In the genomic region with DNA sequence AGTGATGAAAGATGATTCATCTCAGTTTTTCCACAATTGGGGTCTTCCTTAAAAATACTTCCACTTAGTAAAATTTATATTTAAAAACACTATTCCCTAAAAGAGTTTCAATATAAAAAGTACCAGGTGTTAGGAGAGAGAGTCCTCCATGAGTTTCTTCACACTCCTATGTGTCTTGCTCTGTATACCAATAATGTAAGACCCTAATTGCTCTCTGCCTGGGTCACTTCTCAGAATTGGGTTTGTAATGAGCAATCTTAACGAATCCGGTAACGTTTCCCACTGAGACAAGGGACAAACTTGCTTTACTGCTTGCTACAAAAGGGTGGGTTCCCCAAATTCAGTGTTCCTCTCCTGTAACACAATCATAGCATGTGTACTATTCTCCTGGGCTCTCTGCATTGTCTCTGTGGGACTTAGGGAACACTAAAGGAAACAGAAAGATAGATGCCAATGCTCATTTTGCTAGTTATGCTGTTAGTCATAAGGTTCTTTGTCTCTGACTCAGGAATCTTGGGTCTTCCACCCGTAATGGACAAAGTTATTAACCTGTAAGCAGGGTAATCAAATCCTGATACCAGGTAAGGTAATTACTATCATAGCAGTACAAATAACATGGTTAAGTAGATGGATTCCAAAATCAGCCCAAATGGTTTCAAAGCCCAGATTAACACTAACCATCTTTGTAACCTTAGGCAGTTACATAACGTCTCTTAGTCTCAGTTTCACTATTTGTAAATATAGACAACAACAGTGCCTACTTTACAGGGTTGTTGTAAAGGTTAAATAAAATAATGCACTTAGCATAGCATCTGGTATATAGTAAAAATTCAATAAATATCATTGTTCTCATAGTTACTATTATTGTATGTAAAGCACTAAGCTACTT, we compare ENCODE assay signal across 14 cellular contexts. TPM values are rescaled to one million over a fixed set of nuclear protein-coding genes. Genes with fewer than 3 reads are reported as not detected.
DNase-seq lines count a peak whose midpoint lies in the region; ATAC-seq, FAIRE-seq and TF ChIP-seq lines count a peak whose summit lies in the region.
"Had no signal": no experiment of that assay in that cellular context is flagged by ENCODE, and none has a peak within 500 bp of the region (broad histone marks: within the 10 kb centered on the region; RNA-seq: fewer than 3 reads in every experiment).

No MANE protein-coding gene starts in this region.

- H3K4me2 ChIP-seq in IMR-90 (ENCODE audit: low read depth, low read length) = peak overlapping the region; percentile 40; the same call in 1 of the 2 replicates
- no peak overlapping the region for H3K4me2 ChIP-seq in endothelial cell of umbilical vein (ENCODE audit: insufficient read depth, low read length)
- no peak overlapping the region for H3K4me2 ChIP-seq in mesendoderm (ENCODE audit: low read length)

- BruUV-seq in IMR-90 (replicated peaks; lab: Mats Ljungman, UMichigan) (no TSS peak), endothelial cell of umbilical vein (replicated peaks; lab: Mats Ljungman, UMichigan) (no TSS peak)

- H2BK120ac ChIP-seq in IMR-90 (ENCODE audit: low read depth, low read length) (no peak overlapping the region), mesendoderm (ENCODE audit: low read depth, low read length) (no peak overlapping the region)

- H4K5ac ChIP-seq in IMR-90 (ENCODE audit: low read depth, low read length) (no peak overlapping the region; the same call in 1 of the 2 replicates), mesendoderm (ENCODE audit: low read length) (no peak overlapping the region)

- dilution Hi-C loops in IMR-90 (cut with HindIII; ENCODE audit: low sequenced_read_pairs, unreplicated experiment) (no loop called here), endothelial cell of umbilical vein (cut with MboI; ENCODE audit: extremely low pct_ligation_motif_present, low sequenced_read_pairs) (no loop called here)

- POLR2A ChIA-PET in IMR-90 (lab: Charles Lee; ENCODE audit: unreplicated experiment) = no interaction called here
- POLR2A ChIA-PET in endothelial cell of umbilical vein (lab: Charles Lee) = no interaction called here

- TF ChIP-seq CTCF in IMR-90 (conservative IDR thresholded peaks at IDR 0.05; ENCODE audit: low read depth, low read length) (no peak), endothelial cell of umbilical vein (IDR thresholded peaks at IDR 0.05; ENCODE audit: extremely low read depth in 1 of 2, insufficient read depth in 1 of 2, low read depth in 1 of 2, low read length in 2 of 2) (no peak), colonic mucosa (IDR thresholded peaks at IDR 0.05) (no peak)

- no peak overlapping the region for H2AK9ac ChIP-seq in IMR-90 (replicated peaks; ENCODE audit: low read depth, low read length, poor library complexity)

- H2AFZ ChIP-seq in IMR-90 (replicated peaks; ENCODE audit: low read length, poor library complexity) (no peak overlapping the region), endothelial cell of umbilical vein (ENCODE audit: low read depth, low read length) (no peak overlapping the region)

- H3K27ac ChIP-seq in IMR-90 (ENCODE audit: insufficient read depth, low read length) (no peak overlapping the region), endothelial cell of umbilical vein (ENCODE audit: insufficient read depth, low read depth, low read length) (no peak overlapping the region), mesendoderm (ENCODE audit: low read depth, low read length) (no peak overlapping the region), colonic mucosa (no peak overlapping the region)
- H3K27ac ChIP-seq: stomach had no signal

- H3K18ac ChIP-seq in IMR-90 (ENCODE audit: low read depth, low read length) = peak overlapping the region; percentile 82; the same call in 1 of the 2 replicates
- no peak overlapping the region for H3K18ac ChIP-seq in mesendoderm (ENCODE audit: low read length)

- peak; percentile 22 for ATAC-seq in activated naive CD8-positive, alpha-beta T cell treated with anti-CD3 and anti-CD28 coated beads, Interleukin-2, amount 50 U/mL, for 24 hours
- ATAC-seq in IMR-90 (ENCODE audit: low read depth) = peak; percentile 51; the same call in 1 of the 2 replicates
- ATAC-seq: left cardiac atrium had no signal

- H3K36me3 Mint-ChIP-seq in activated naive CD8-positive, alpha-beta T cell treated with anti-CD3 and anti-CD28 coated beads, Interleukin-2, amount 50 U/mL, for 24 hours (ENCODE audit: low read depth) = peaks cover 11% of the 10 kb centered on the region
- H3K36me3 Mint-ChIP-seq in activated naive CD8-positive, alpha-beta T cell treated with anti-CD3 and anti-CD28 coated beads for 36 hours = peaks cover 12% of the 10 kb centered on the region

- no peak overlapping the region for H3K9ac ChIP-seq in IMR-90 (ENCODE audit: low read depth, low read length)
- H3K9ac ChIP-seq in endothelial cell of umbilical vein (replicated peaks; ENCODE audit: extremely low read depth, insufficient read depth, low read length) = no peak overlapping the region
- H3K9ac ChIP-seq in mesendoderm (ENCODE audit: low read length) = no peak overlapping the region
- no peak overlapping the region for H3K9ac ChIP-seq in colonic mucosa (ENCODE audit: low read depth in 2 of 2, low read length in 2 of 2)

- peaks cover 3% of the 10 kb centered on the region; the same call in 1 of the 2 replicates for H3K9me1 ChIP-seq in IMR-90 (ENCODE audit: insufficient read depth, low read length)
- H3K9me1 ChIP-seq in endothelial cell of umbilical vein (replicated peaks; ENCODE audit: control insufficient read depth, extremely low read depth, insufficient read depth, low read length) = no peaks in the 10 kb centered on the region

- H3K4me1 Mint-ChIP-seq in activated naive CD8-positive, alpha-beta T cell treated with anti-CD3 and anti-CD28 coated beads, Interleukin-2, amount 50 U/mL, for 24 hours = peaks cover 36% of the 10 kb centered on the region
- H3K4me1 Mint-ChIP-seq in activated naive CD8-positive, alpha-beta T cell treated with anti-CD3 and anti-CD28 coated beads for 36 hours = peaks cover 25% of the 10 kb centered on the region

- H2AK5ac ChIP-seq in IMR-90 (ENCODE audit: low read depth, low read length) = 0 out of 2 replicates have a peak overlapping the region, but pooled peaks have one; percentile 44
- no peak overlapping the region for H2AK5ac ChIP-seq in mesendoderm (ENCODE audit: low read length)

- H4K8ac ChIP-seq in IMR-90 (ENCODE audit: low read depth in 2 of 2, low read length in 2 of 2) (0 out of 4 replicates have a peak overlapping the region, but pooled peaks of 1 of the 2 experiments have one; percentile 22), mesendoderm (ENCODE audit: low read depth, low read length) (no peak overlapping the region)

- H3K4me1 ChIP-seq in IMR-90 (ENCODE audit: control insufficient read depth, insufficient read depth, low read length) (no peaks in the 10 kb centered on the region; the same call in 1 of the 2 replicates), endothelial cell of umbilical vein (ENCODE audit: control insufficient read depth, extremely low read depth, insufficient read depth, low read length) (peaks cover 3% of the 10 kb centered on the region), mesendoderm (ENCODE audit: control insufficient read depth, low read depth, low read length) (peaks cover 3% of the 10 kb centered on the region), colonic mucosa (no peaks in the 10 kb centered on the region)
- H3K4me1 ChIP-seq: BE2C had no signal

- TF ChIP-seq POLR2A in IMR-90 (IDR thresholded peaks at IDR 0.05; ENCODE audit: low read depth, low read length) = no peak
- no peak for TF ChIP-seq POLR2A in endothelial cell of umbilical vein (IDR thresholded peaks at IDR 0.05; ENCODE audit: low read depth, low read length)

- H2BK15ac ChIP-seq in IMR-90 (ENCODE audit: low read depth, low read length) (no peak overlapping the region; the same call in 2 of the 3 replicates), mesendoderm (replicated peaks; ENCODE audit: low read depth) (no peak overlapping the region)

- H3K9me3 Mint-ChIP-seq in activated naive CD8-positive, alpha-beta T cell treated with anti-CD3 and anti-CD28 coated beads, Interleukin-2, amount 50 U/mL, for 24 hours = no peaks in the 10 kb centered on the region
- H3K9me3 Mint-ChIP-seq in activated naive CD8-positive, alpha-beta T cell treated with anti-CD3 and anti-CD28 coated beads for 36 hours = no peaks in the 10 kb centered on the region

- H3K36me3 ChIP-seq in IMR-90 (ENCODE audit: control insufficient read depth, insufficient read depth, low read length) (peaks cover 4% of the 10 kb centered on the region), endothelial cell of umbilical vein (ENCODE audit: control insufficient read depth in 2 of 2, extremely low read depth in 1 of 2, insufficient read depth in 2 of 2, low read length in 2 of 2) (peaks cover under 1 to 19% of the 10 kb centered on the region in 2 experiments), mesendoderm (ENCODE audit: control insufficient read depth, insufficient read depth, low read length) (no peaks in the 10 kb centered on the region), colonic mucosa (no peaks in the 10 kb centered on the region)
- H3K36me3 ChIP-seq: BE2C had no signal

- H3K4ac ChIP-seq in IMR-90 (ENCODE audit: low read depth, low read length) (0 out of 2 replicates have a peak overlapping the region, but pooled peaks have one; percentile 37), mesendoderm (ENCODE audit: low read depth, low read length) (no peak overlapping the region)

- no peak for DNase-seq in activated naive CD8-positive, alpha-beta T cell treated with anti-CD3 and anti-CD28 coated beads, Interleukin-2, amount 50 U/mL, for 24 hours
- DNase-seq in activated naive CD8-positive, alpha-beta T cell treated with anti-CD3 and anti-CD28 coated beads for 36 hours = no peak
- DNase-seq in IMR-90 (peak; percentile 51), endothelial cell of umbilical vein (ENCODE audit: low read depth, low spot score) (no peak), urothelium cell line (ENCODE audit: low spot score) (no peak), NCI-H69 (lab: John Stamatoyannopoulos, UW) (no peak), mesendoderm (no peak), colonic mucosa (no peak)
- DNase-seq: activated CD4-positive, alpha-beta T cell treated with anti-CD3 and anti-CD28 coated beads, Interleukin-2, amount 50 U/mL, for 4 hours; BE2C; left cardiac atrium; NCI-H1092 treated with DMSO at 0.1 percent for 48 hours; NCI-H774; stomach had no signal

- FAIRE-seq in endothelial cell of umbilical vein (lab: Jason Lieb, UNC) (peak; percentile 49), urothelium cell line (lab: Jason Lieb, UNC) (peak; percentile 13)

- peaks cover 12% of the 10 kb centered on the region for H3K79me2 ChIP-seq in endothelial cell of umbilical vein (ENCODE audit: control insufficient read depth, insufficient read depth, low read length)
- H3K79me2 ChIP-seq in mesendoderm (ENCODE audit: control insufficient read depth, insufficient read depth, low read length) = no peaks in the 10 kb centered on the region

- H3K27me3 ChIP-seq in IMR-90 (ENCODE audit: control insufficient read depth, insufficient read depth, low read length) (no peaks in the 10 kb centered on the region), endothelial cell of umbilical vein (ENCODE audit: control insufficient read depth in 2 of 2, insufficient read depth in 2 of 2, low read length in 2 of 2) (no peaks in the 10 kb centered on the region), mesendoderm (ENCODE audit: insufficient read depth, low read length, poor library complexity) (no peaks in the 10 kb centered on the region), colonic mucosa (no peaks in the 10 kb centered on the region)
- H3K27me3 ChIP-seq: BE2C, stomach had no signal

- H3K23ac ChIP-seq in IMR-90 (ENCODE audit: low read depth, low read length) = 0 out of 2 replicates have a peak overlapping the region, but pooled peaks have one; percentile 13
- no peak overlapping the region for H3K23ac ChIP-seq in mesendoderm (ENCODE audit: low read length)

- H3K79me1 ChIP-seq in IMR-90 (ENCODE audit: low read depth in 1 of 2, low read length in 2 of 2) (peaks cover 0 to 26% of the 10 kb centered on the region in 2 experiments; a peak in 3 of 4 replicates), mesendoderm (ENCODE audit: low read length) (no peaks in the 10 kb centered on the region)

- H2BK5ac ChIP-seq in IMR-90 (ENCODE audit: low read depth, low read length, poor library complexity, severe bottlenecking) = no peak overlapping the region
- no peak overlapping the region for H2BK5ac ChIP-seq in mesendoderm (ENCODE audit: low read length)

- H3K9me3 ChIP-seq in IMR-90 (ENCODE audit: control insufficient read depth, insufficient read depth, low read length) (no peaks in the 10 kb centered on the region), endothelial cell of umbilical vein (replicated peaks; ENCODE audit: control insufficient read depth, insufficient read depth, low read length) (no peaks in the 10 kb centered on the region), colonic mucosa (no peaks in the 10 kb centered on the region)
- H3K9me3 ChIP-seq: BE2C, stomach had no signal

- peak overlapping the region; percentile 9 for H3K27ac Mint-ChIP-seq in activated naive CD8-positive, alpha-beta T cell treated with anti-CD3 and anti-CD28 coated beads, Interleukin-2, amount 50 U/mL, for 24 hours
- no peak overlapping the region for H3K27ac Mint-ChIP-seq in activated naive CD8-positive, alpha-beta T cell treated with anti-CD3 and anti-CD28 coated beads for 36 hours

- H3K4me3 Mint-ChIP-seq in activated naive CD8-positive, alpha-beta T cell treated with anti-CD3 and anti-CD28 coated beads, Interleukin-2, amount 50 U/mL, for 24 hours = no peak overlapping the region
- no peak overlapping the region for H3K4me3 Mint-ChIP-seq in activated naive CD8-positive, alpha-beta T cell treated with anti-CD3 and anti-CD28 coated beads for 36 hours

- H3K56ac ChIP-seq in IMR-90 (ENCODE audit: extremely low read depth, insufficient read depth, low read length) (no peak overlapping the region), mesendoderm (ENCODE audit: low read length) (no peak overlapping the region)

- H3K4me3 ChIP-seq in IMR-90 (ENCODE audit: insufficient read depth, low read depth, low read length) (no peak overlapping the region), endothelial cell of umbilical vein (replicated peaks in 1 of 3; ENCODE audit: insufficient read depth in 1 of 3, low read depth in 1 of 3, low read length in 3 of 3) (no peak overlapping the region), mesendoderm (ENCODE audit: low read length) (no peak overlapping the region), colonic mucosa (no peak overlapping the region)
- H3K4me3 ChIP-seq: stomach had no signal

- in situ Hi-C loops in IMR-90 (cut with MboI; ENCODE audit: low sequenced_read_pairs) = no loop called here

- 80% methylated on average over 3 of the region's 5 CpGs; no CpG with 5 or more reads in 1 of the 2 experiments for WGBS in IMR-90 (ENCODE audit: extremely low coverage in 2 of 2, insufficient read length in 1 of 2), 2 experiments
- WGBS in mesendoderm (ENCODE audit: extremely low coverage, insufficient coverage, low lambda C conversion rate) = no CpG with 5 or more reads among the region's 5 CpGs

- H4K91ac ChIP-seq in IMR-90 (ENCODE audit: insufficient read depth, low read depth, low read length) = no peak overlapping the region

- no peak overlapping the region for H2BK20ac ChIP-seq in IMR-90 (ENCODE audit: low read depth, low read length)

- intact Hi-C loops in IMR-90 (cut with micrococcal nuclease) (loop anchor here (2.0 kb wide), 1 partner anchor 39 kb away; no protein-coding TSS in a partner anchor), endothelial cell of umbilical vein (cut with micrococcal nuclease) (loop anchor here (5.0 kb wide), 1 partner anchor 68 kb away; no protein-coding TSS in a partner anchor), colonic mucosa (cut with DNase I) (no loop called here)

- H4K20me1 ChIP-seq in IMR-90 (ENCODE audit: insufficient read depth, low read length) (no peaks in the 10 kb centered on the region; the same call in 1 of the 2 replicates), endothelial cell of umbilical vein (replicated peaks; ENCODE audit: control insufficient read depth, extremely low read depth, insufficient read depth, low read length) (no peaks in the 10 kb centered on the region)

- H3K14ac ChIP-seq in IMR-90 (replicated peaks; ENCODE audit: low read depth, low read length) = peak overlapping the region; percentile 33

- H3K27me3 Mint-ChIP-seq in activated naive CD8-positive, alpha-beta T cell treated with anti-CD3 and anti-CD28 coated beads, Interleukin-2, amount 50 U/mL, for 24 hours = no peaks in the 10 kb centered on the region
- H3K27me3 Mint-ChIP-seq in activated naive CD8-positive, alpha-beta T cell treated with anti-CD3 and anti-CD28 coated beads for 36 hours = no peaks in the 10 kb centered on the region

- TF ChIP-seq RAD21 in IMR-90 (IDR thresholded peaks at IDR 0.05; ENCODE audit: low read length) = no peak

- CTCF ChIA-PET in IMR-90 (lab: Yijun Ruan, JAX) = interaction anchor here (0.7 kb wide), 1 partner anchor 28 kb away, joined by 4 read pairs; no protein-coding TSS in a partner anchor
- CTCF ChIA-PET in endothelial cell of umbilical vein (lab: Charles Lee) = interaction anchor here (0.7 to 1.1 kb wide), 2 partner anchors 9 to 15 kb away, joined by 3 read pairs; no protein-coding TSS in a partner anchor

RNA-seq across cellular contexts. Expression of a gene that starts 46.3 kb away (rescaled TPM):
- 10 to 100 TPM; 46.2 to 46.9 TPM for total RNA-seq in activated naive CD8-positive, alpha-beta T cell treated with anti-CD3 and anti-CD28 coated beads for 36 hours
- total RNA-seq in IMR-90 (2012; rRNA removed) (17.2 and 23.3 TPM in 2 replicates), endothelial cell of umbilical vein (56.8 and 60.1 TPM in 2 replicates), colonic mucosa (10 to 100 TPM; 38.2 to 38.5 TPM)
- polyA plus RNA-seq in IMR-90 (2012; rRNA removed) (8.4 and 10.7 TPM in 2 replicates), endothelial cell of umbilical vein (29.2 and 30.5 TPM in 2 replicates)
- polyA plus RNA-seq in IMR-90 (2012; cell fraction: cytosol; rRNA removed) = 3.6 and 3.9 TPM in 2 replicates
- polyA plus RNA-seq in IMR-90 (2012; cell fraction: nucleus; rRNA removed; ENCODE audit: low replicate concordance) = 15.6 and 47.7 TPM in 2 replicates
- 21.5 and 22.4 TPM in 2 replicates for polyA plus RNA-seq in endothelial cell of umbilical vein (2011; cell fraction: cytosol; rRNA removed)
- polyA plus RNA-seq in endothelial cell of umbilical vein (2011; cell fraction: nucleus; rRNA removed) = 110 and 118 TPM in 2 replicates
- 31.2 and 35.8 TPM in 2 replicates for polyA plus RNA-seq in endothelial cell of umbilical vein (2012)
- 80.1 and 100 TPM in 2 replicates for polyA minus RNA-seq in endothelial cell of umbilical vein
- polyA minus RNA-seq in endothelial cell of umbilical vein (2011; cell fraction: cytosol; rRNA and poly(A)+ RNA removed) = 15.6 TPM
- 83.8 and 137 TPM in 2 replicates for polyA minus RNA-seq in endothelial cell of umbilical vein (2011; cell fraction: nucleus; rRNA and poly(A)+ RNA removed)
- 10.0 TPM for polyA plus RNA-seq in mesendoderm (2013, experiment 1 of 2)
- polyA plus RNA-seq in mesendoderm (2013, experiment 2 of 2) = 10.2 TPM
